In the genomic region with DNA sequence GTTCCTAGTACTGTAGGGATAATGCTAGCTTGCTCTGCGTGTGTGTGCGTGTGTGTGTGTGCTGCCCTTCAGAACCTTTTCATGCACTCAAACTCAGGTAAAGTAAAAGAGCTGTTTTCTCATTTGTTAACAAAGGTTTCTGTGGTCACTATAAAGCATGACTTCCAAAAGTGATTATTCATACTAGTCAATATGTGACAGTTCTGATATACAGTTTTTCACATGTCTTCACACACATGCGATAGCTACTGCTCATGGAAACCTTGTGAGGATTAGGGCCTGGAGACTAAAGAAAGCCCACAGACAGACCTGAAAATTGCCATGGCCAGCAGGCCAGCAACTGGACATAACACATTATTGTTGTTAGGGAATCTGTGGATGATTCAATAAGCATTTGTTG, we compare ENCODE assay signal across 26 cellular contexts. TPM values are rescaled to one million over a fixed set of nuclear protein-coding genes. Genes with fewer than 3 reads are reported as not detected.
DNase-seq lines count a peak whose midpoint lies in the region; ATAC-seq, FAIRE-seq and TF ChIP-seq lines count a peak whose summit lies in the region.
"Had no signal": no experiment of that assay in that cellular context is flagged by ENCODE, and none has a peak within 500 bp of the region (broad histone marks: within the 10 kb centered on the region; RNA-seq: fewer than 3 reads in every experiment).

No MANE protein-coding gene starts in this region.

- H3K36me3 ChIP-seq in GM12878 (ENCODE audit: control insufficient read depth in 2 of 2, insufficient read depth in 2 of 2, low read length in 1 of 2) = no peaks in the 10 kb centered on the region
- H3K36me3 ChIP-seq: BLaER1 treated with 17β-estradiol and CSF1 and Interleukin-3, amounts not matched to agents 10 nM and 100 nM had no signal

- FAIRE-seq in GM12892 (lab: Jason Lieb, UNC) = peak; percentile 5
- FAIRE-seq in GM12878 (lab: Jason Lieb, UNC) = no peak
- FAIRE-seq: A549, GM12891, GM18507, GM19239 had no signal

- CTCF ChIA-PET in GM12878 (lab: Yijun Ruan, JAX) = interaction anchor here (1.4 kb wide), 1 partner anchor 14 kb away, joined by 3 read pairs; no protein-coding TSS in a partner anchor

- no peaks in the 10 kb centered on the region for H3K36me3 Mint-ChIP-seq in T-helper 2 cell treated with Interferon-gamma antibody and Interleukin-4, amounts not matched to agents 5 μg/mL and 100 μg/mL, for 36 hours (ENCODE audit: low read depth)
- H3K36me3 Mint-ChIP-seq: CD14-positive monocyte; CD4-positive, CD25-positive, alpha-beta regulatory T cell; CD8-positive, alpha-beta T cell had no signal

- no peaks in the 10 kb centered on the region for H4K20me1 ChIP-seq in GM12878 (ENCODE audit: control insufficient read depth, insufficient read depth)
- H4K20me1 ChIP-seq: BLaER1 treated with 17β-estradiol and CSF1 and Interleukin-3, amounts not matched to agents 10 nM and 100 nM had no signal

- H3K9ac ChIP-seq in GM12878 (ENCODE audit: control insufficient read depth, insufficient read depth, low read length) = no peak overlapping the region
- H3K9ac ChIP-seq: BLaER1 treated with 17β-estradiol and CSF1 and Interleukin-3, amounts not matched to agents 10 nM and 100 nM had no signal

- no peak for TF ChIP-seq RAD21 in GM12878 (IDR thresholded peaks at IDR 0.05; ENCODE audit: insufficient read depth, low read depth, low read length)

- 97% methylated on average over 3 of the region's 3 CpGs for WGBS in GM12878 (ENCODE audit: insufficient coverage, insufficient replicate concordance, low lambda C conversion rate, missing lambda C conversion rate)

- intact Hi-C loops in GM12878 (cut with micrococcal nuclease; ENCODE audit: unreplicated experiment) = no loop called here

- SMC1A ChIA-PET in GM12878 (lab: Charles Lee; ENCODE audit: uncharacterized antibody, unreplicated experiment) = interaction anchor here (0.8 to 1.8 kb wide), 9 partner anchors 9 to 82 kb away, joined by 3 to 7 read pairs (median 4); no protein-coding TSS in a partner anchor

- H3K4me3 ChIP-seq in GM12878 = no peak overlapping the region
- H3K4me3 ChIP-seq: A549; BLaER1 treated with 17β-estradiol and CSF1 and Interleukin-3, amounts not matched to agents 10 nM and 100 nM had no signal

- no peaks in the 10 kb centered on the region for H3K4me1 ChIP-seq in GM12878 (ENCODE audit: control insufficient read depth, insufficient read depth, low read length)
- H3K4me1 ChIP-seq: A549 had no signal

- no peak overlapping the region for H3K4me2 ChIP-seq in GM12878 (ENCODE audit: control insufficient read depth, insufficient read depth)
- H3K4me2 ChIP-seq: A549; BLaER1 treated with 17β-estradiol and CSF1 and Interleukin-3, amounts not matched to agents 10 nM and 100 nM had no signal

- no peak for TF ChIP-seq EP300 in GM12878 (IDR thresholded peaks at IDR 0.05; ENCODE audit: borderline replicate concordance in 1 of 2, control insufficient read depth in 1 of 2, low read depth in 2 of 2, low read length in 2 of 2)

- H3K9me3 ChIP-seq in GM12878 (replicated peaks; ENCODE audit: control insufficient read depth, insufficient read depth, low read length) = no peaks in the 10 kb centered on the region
- H3K9me3 ChIP-seq: A549; BLaER1 treated with 17β-estradiol and CSF1 and Interleukin-3, amounts not matched to agents 10 nM and 100 nM; Caco-2 had no signal

- no peaks in the 10 kb centered on the region for H3K27me3 Mint-ChIP-seq in T-helper 2 cell treated with Interferon-gamma antibody and Interleukin-4, amounts not matched to agents 5 μg/mL and 100 μg/mL, for 36 hours (ENCODE audit: low read depth)
- H3K27me3 Mint-ChIP-seq: B cell; CD4-positive, CD25-positive, alpha-beta regulatory T cell had no signal

- H3K4me3 Mint-ChIP-seq in T-helper 2 cell treated with Interferon-gamma antibody and Interleukin-4, amounts not matched to agents 5 μg/mL and 100 μg/mL, for 36 hours = no peak overlapping the region
- H3K4me3 Mint-ChIP-seq: B cell; CD14-positive monocyte; CD4-positive, CD25-positive, alpha-beta regulatory T cell; CD8-positive, alpha-beta T cell had no signal

- H3K27me3 ChIP-seq in GM12878 (replicated peaks in 1 of 2; ENCODE audit: control insufficient read depth in 2 of 2, insufficient read depth in 2 of 2, low read length in 1 of 2) = no peaks in the 10 kb centered on the region
- H3K27me3 ChIP-seq: BLaER1 treated with 17β-estradiol and CSF1 and Interleukin-3, amounts not matched to agents 10 nM and 100 nM had no signal

- BruUV-seq in GM12878 (replicated peaks; lab: Mats Ljungman, UMichigan) = no TSS peak

- POLR2A ChIA-PET in GM12878 (lab: Charles Lee) = interaction anchor here (1.0 to 1.8 kb wide), 5 partner anchors 9 to 62 kb away, joined by 3 to 7 read pairs (median 3); no protein-coding TSS in a partner anchor

- no peaks in the 10 kb centered on the region for H3K9me3 Mint-ChIP-seq in T-helper 2 cell treated with Interferon-gamma antibody and Interleukin-4, amounts not matched to agents 5 μg/mL and 100 μg/mL, for 36 hours
- H3K9me3 Mint-ChIP-seq: CD4-positive, CD25-positive, alpha-beta regulatory T cell; CD8-positive, alpha-beta T cell had no signal

- no peaks in the 10 kb centered on the region for H3K4me1 Mint-ChIP-seq in T-helper 2 cell treated with Interferon-gamma antibody and Interleukin-4, amounts not matched to agents 5 μg/mL and 100 μg/mL, for 36 hours (ENCODE audit: low read depth)
- H3K4me1 Mint-ChIP-seq: B cell; CD14-positive monocyte; CD4-positive, CD25-positive, alpha-beta regulatory T cell had no signal

- H2AFZ ChIP-seq in GM12878 (ENCODE audit: control insufficient read depth, low read depth, low read length) = no peak overlapping the region

- ATAC-seq in HG02870 (IDR thresholded peaks at IDR 0.05; ENCODE audit: unreplicated experiment) (peak; percentile 57), GM12878 (peak; percentile 57)
- ATAC-seq: A549; CD8-positive, alpha-beta T cell had no signal

- RAD21 ChIA-PET in GM12878 (lab: Charles Lee; ENCODE audit: unreplicated experiment) = interaction anchor here (1.0 kb wide), 2 partner anchors 14 to 43 kb away, joined by 3 read pairs; no protein-coding TSS in a partner anchor

- no peak for TF ChIP-seq CTCF in GM12878 (IDR thresholded peaks at IDR 0.05 in 2 of 3, conservative IDR thresholded peaks at IDR 0.05 in 1 of 3; ENCODE audit: control insufficient read depth in 2 of 3, extremely low read depth in 1 of 3, insufficient read depth in 1 of 3, low read depth in 3 of 3, low read length in 3 of 3)

- DNase-seq in GM12892 (ENCODE audit: insufficient read length) = no peak
- no peak for DNase-seq in GM12878 (ENCODE audit: low read depth, low spot score)
- DNase-seq in T-helper 2 cell treated with Interferon-gamma antibody and Interleukin-4, amounts not matched to agents 5 μg/mL and 100 μg/mL, for 36 hours (ENCODE audit: low spot score) = no peak
- DNase-seq in NCI-H1105 (lab: John Stamatoyannopoulos, UW) = no peak
- no peak for DNase-seq in NCI-H748 (lab: John Stamatoyannopoulos, UW; ENCODE audit: unreplicated experiment)
- DNase-seq: AML-193; Caco-2; Calu3; CD4-positive, CD25-positive, alpha-beta regulatory T cell; CD8-positive, alpha-beta T cell; DMS 273 treated with DMSO at 0.1 percent for 48 hours; DMS153; DMS53; DMS79; DND-41; EL; GDM1 had no signal

- TF ChIP-seq POLR2A in GM12892 (IDR thresholded peaks at IDR 0.05; ENCODE audit: low read depth, low read length) (no peak), GM12878 (IDR thresholded peaks at IDR 0.05; ENCODE audit: low read depth, low read length) (no peak)

- in situ Hi-C loops in GM12878 (cut with MboI) = no loop called here

- no peaks in the 10 kb centered on the region for H3K79me2 ChIP-seq in GM12878 (ENCODE audit: control insufficient read depth, insufficient read depth, low read length)

- no peak overlapping the region for H3K27ac Mint-ChIP-seq in T-helper 2 cell treated with Interferon-gamma antibody and Interleukin-4, amounts not matched to agents 5 μg/mL and 100 μg/mL, for 36 hours
- H3K27ac Mint-ChIP-seq: B cell; CD4-positive, CD25-positive, alpha-beta regulatory T cell; CD8-positive, alpha-beta T cell had no signal

- H3K27ac ChIP-seq in GM12878 (ENCODE audit: control insufficient read depth, insufficient read depth) = no peak overlapping the region
- H3K27ac ChIP-seq: 22Rv1; A549; BLaER1 treated with 17β-estradiol and CSF1 and Interleukin-3, amounts not matched to agents 10 nM and 100 nM had no signal

RNA-seq across cellular contexts. Expression of gene NEMP2, which starts 56.9 kb away (rescaled TPM):
- polyA plus RNA-seq in GM12892 (2012; ENCODE audit: missing spikeins) = 8.1 TPM
- total RNA-seq in GM12878 (2013; cell fraction: nucleolus; rRNA removed) = 35.7 and 37.8 TPM in 2 replicates
- 7.9 and 12.6 TPM in 2 replicates for total RNA-seq in GM12878 (2014; rRNA removed)
- total RNA-seq in GM12878 (2014; rRNA removed; fragmentation: Illumina TruSeq; extraction: Trizol) = 8.3 and 11.6 TPM in 2 replicates
- 10.4 and 12.6 TPM in 2 replicates for total RNA-seq in GM12878 (2021)
- 3.2 TPM for polyA plus RNA-seq in GM12878 (2011; ENCODE audit: low read depth)
- 12.9 and 19.0 TPM in 2 replicates for polyA plus RNA-seq in GM12878 (2011; rRNA removed)
- polyA plus RNA-seq in GM12878 (2011; cell fraction: cytosol; rRNA removed) = 6.1 and 6.5 TPM in 2 replicates
- 7.3 and 9.0 TPM in 2 replicates for polyA plus RNA-seq in GM12878 (2011; cell fraction: nucleus; rRNA removed)
- 4.9 and 7.1 TPM in 2 replicates for polyA plus RNA-seq in GM12878 (2012)
- polyA plus RNA-seq in GM12878 (2014; fragmentation: Illumina TruSeq; extraction: Trizol) = 7.6 and 9.7 TPM in 2 replicates
- polyA plus RNA-seq in GM12878 (2014; fragmentation: Nextera tagmentation; extraction: Ambion mirVana) = 1 to 10 TPM; 2.3 to 3.6 TPM
- 6.5 and 7.0 TPM in 2 replicates for polyA plus RNA-seq in GM12878 (2014; rRNA removed)
- 10 to 100 TPM; 12.5 to 14.0 TPM for polyA plus RNA-seq in GM12878 (2016; fragmentation: Nextera tagmentation; extraction: Ambion mirVana)
- polyA minus RNA-seq in GM12878 (2011; rRNA and poly(A)+ RNA removed) = 22.3 and 31.5 TPM in 2 replicates
- 7.4 and 10.7 TPM in 2 replicates for polyA minus RNA-seq in GM12878 (2011; cell fraction: cytosol; rRNA and poly(A)+ RNA removed)
- polyA minus RNA-seq in GM12878 (2011; cell fraction: nucleus; rRNA and poly(A)+ RNA removed) = 33.4 and 44.8 TPM in 2 replicates

RNA-seq across cellular contexts. Expression of gene NAB1, which starts 57.4 kb away (rescaled TPM):
- 24.8 TPM for polyA plus RNA-seq in GM12892 (2012; ENCODE audit: missing spikeins)
- 61.0 and 61.9 TPM in 2 replicates for total RNA-seq in GM12878 (2013; cell fraction: nucleolus; rRNA removed)
- 24.5 and 28.9 TPM in 2 replicates for total RNA-seq in GM12878 (2014; rRNA removed)
- total RNA-seq in GM12878 (2014; rRNA removed; fragmentation: Illumina TruSeq; extraction: Trizol) = 32.6 and 34.7 TPM in 2 replicates
- total RNA-seq in GM12878 (2021) = 30.5 and 33.2 TPM in 2 replicates
- 14.6 TPM for polyA plus RNA-seq in GM12878 (2011; ENCODE audit: low read depth)
- polyA plus RNA-seq in GM12878 (2011; rRNA removed) = 39.6 and 61.5 TPM in 2 replicates
- 16.9 TPM in 2 replicates for polyA plus RNA-seq in GM12878 (2011; cell fraction: cytosol; rRNA removed)
- 67.0 and 70.5 TPM in 2 replicates for polyA plus RNA-seq in GM12878 (2011; cell fraction: nucleus; rRNA removed)
- polyA plus RNA-seq in GM12878 (2012) = 18.3 and 20.1 TPM in 2 replicates
- 28.1 and 37.0 TPM in 2 replicates for polyA plus RNA-seq in GM12878 (2014; fragmentation: Illumina TruSeq; extraction: Trizol)
- 1 to 10 TPM; 4.5 to 4.9 TPM for polyA plus RNA-seq in GM12878 (2014; fragmentation: Nextera tagmentation; extraction: Ambion mirVana)
- 18.5 and 21.5 TPM in 2 replicates for polyA plus RNA-seq in GM12878 (2014; rRNA removed)
- 10 to 100 TPM; 10.3 to 11.1 TPM for polyA plus RNA-seq in GM12878 (2016; fragmentation: Nextera tagmentation; extraction: Ambion mirVana)
- polyA minus RNA-seq in GM12878 (2011; rRNA and poly(A)+ RNA removed) = 41.6 and 46.1 TPM in 2 replicates
- polyA minus RNA-seq in GM12878 (2011; cell fraction: cytosol; rRNA and poly(A)+ RNA removed) = 20.8 and 27.7 TPM in 2 replicates
- polyA minus RNA-seq in GM12878 (2011; cell fraction: nucleus; rRNA and poly(A)+ RNA removed) = 23.0 and 28.8 TPM in 2 replicates
